In the genomic region with DNA sequence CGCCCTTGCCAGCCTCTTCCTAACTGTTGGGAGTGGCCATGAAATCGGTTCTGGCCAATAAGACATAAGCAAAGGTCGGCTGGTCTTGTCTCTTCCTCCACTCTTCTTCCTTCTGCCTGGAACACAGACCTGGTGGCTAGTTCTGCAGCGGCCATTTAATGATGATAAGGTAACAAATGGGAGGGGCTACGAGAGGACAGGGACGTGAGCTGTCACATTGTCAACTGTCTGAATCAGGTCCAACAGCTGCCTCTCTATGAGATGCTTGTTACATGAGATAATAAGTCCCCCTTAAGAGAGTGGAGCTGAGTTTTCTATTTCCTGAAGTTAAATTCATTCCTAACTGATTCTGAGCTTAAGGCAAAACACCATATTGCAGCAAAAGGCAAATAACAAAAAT, we compare ENCODE assay signal across 1 cellular context.
TF ChIP-seq lines count a peak whose summit lies in the region.

No MANE protein-coding gene starts in this region.

TF ChIP-seq in HCT116, 20 proteins besides CTCF, POLR2A, EP300 and RAD21 (continued from another document):
- TF ChIP-seq, protein P1, sequence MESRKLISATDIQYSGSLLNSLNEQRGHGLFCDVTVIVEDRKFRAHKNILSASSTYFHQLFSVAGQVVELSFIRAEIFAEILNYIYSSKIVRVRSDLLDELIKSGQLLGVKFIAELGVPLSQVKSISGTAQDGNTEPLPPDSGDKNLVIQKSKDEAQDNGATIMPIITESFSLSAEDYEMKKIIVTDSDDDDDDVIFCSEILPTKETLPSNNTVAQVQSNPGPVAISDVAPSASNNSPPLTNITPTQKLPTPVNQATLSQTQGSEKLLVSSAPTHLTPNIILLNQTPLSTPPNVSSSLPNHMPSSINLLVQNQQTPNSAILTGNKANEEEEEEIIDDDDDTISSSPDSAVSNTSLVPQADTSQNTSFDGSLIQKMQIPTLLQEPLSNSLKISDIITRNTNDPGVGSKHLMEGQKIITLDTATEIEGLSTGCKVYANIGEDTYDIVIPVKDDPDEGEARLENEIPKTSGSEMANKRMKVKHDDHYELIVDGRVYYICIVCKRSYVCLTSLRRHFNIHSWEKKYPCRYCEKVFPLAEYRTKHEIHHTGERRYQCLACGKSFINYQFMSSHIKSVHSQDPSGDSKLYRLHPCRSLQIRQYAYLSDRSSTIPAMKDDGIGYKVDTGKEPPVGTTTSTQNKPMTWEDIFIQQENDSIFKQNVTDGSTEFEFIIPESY (IDR thresholded peaks at IDR 0.05; ENCODE audit: extremely low read depth, insufficient replicate concordance, low read length) = no peak
- no peak for TF ChIP-seq SRF (IDR thresholded peaks at IDR 0.05; ENCODE audit: low read depth)
- TF ChIP-seq JUND (IDR thresholded peaks at IDR 0.05) = no peak
